14 cellular contexts compared by ENCODE assay signal in genomic region chr12:47504775-47505446, GRCh38.
DNase-seq lines count a peak whose midpoint lies in the region; ATAC-seq and TF ChIP-seq lines count a peak whose summit lies in the region.
"Had no signal": no experiment of that assay in that cellular context is flagged by ENCODE, and none has a peak within 500 bp of the region (broad histone marks: within the 10 kb centered on the region; RNA-seq: fewer than 3 reads in every experiment).

No MANE protein-coding gene starts in this region.

- no peaks in the 10 kb centered on the region for H3K36me3 ChIP-seq in ACC112 (ENCODE audit: insufficient read depth, low read length)
- H3K36me3 ChIP-seq in ascending aorta, result no peaks in the 10 kb centered on the region
- no peaks in the 10 kb centered on the region for H3K36me3 ChIP-seq in MM.1S (replicated peaks; ENCODE audit: insufficient read depth, low read length)
- H3K36me3 ChIP-seq: colonic mucosa, gastroesophageal sphincter had no signal

- H3K9me3 Mint-ChIP-seq in HFFc6, result peaks cover 6% of the 10 kb centered on the region
- H3K9me3 Mint-ChIP-seq: neural crest cell had no signal

- H3K4me2 ChIP-seq in MM.1S (ENCODE audit: low read depth, low read length), result no peak overlapping the region

- no peak for ATAC-seq in HG02610 (IDR thresholded peaks at IDR 0.05; ENCODE audit: unreplicated experiment)
- ATAC-seq: gastroesophageal sphincter, Right ventricle myocardium inferior had no signal

- peaks cover 76% of the 10 kb centered on the region for H3K4me1 Mint-ChIP-seq in HFFc6 (ENCODE audit: low read depth)

- H3K79me2 ChIP-seq in ACC112 (ENCODE audit: control insufficient read depth, insufficient read depth, low read length, unreplicated experiment) (no peaks in the 10 kb centered on the region), MM.1S (ENCODE audit: low read length) (no peaks in the 10 kb centered on the region)

- H3K9ac ChIP-seq in MM.1S (ENCODE audit: low read length), result no peak overlapping the region

- TF ChIP-seq CTCF in HFFc6 (IDR thresholded peaks at IDR 0.05), result no peak
- TF ChIP-seq CTCF in ascending aorta (IDR thresholded peaks at IDR 0.05), result no peak
- no peak for TF ChIP-seq CTCF in MM.1S (IDR thresholded peaks at IDR 0.05; ENCODE audit: low read length)

- peak overlapping the region; percentile 61 for H2AFZ ChIP-seq in ACC112 (ENCODE audit: low read length, unreplicated experiment)
- no peak overlapping the region for H2AFZ ChIP-seq in MM.1S (ENCODE audit: low read length)

- peak; percentile 78 for DNase-seq in HFFc6
- DNase-seq in ascending aorta (ENCODE audit: low spot score in 2 of 2), result no peak
- DNase-seq in iris pigment epithelial cell (ENCODE audit: low read depth), result peak; percentile 81
- DNase-seq in epidermal melanocyte (ENCODE audit: insufficient read length, low spot score), result no peak
- no peak for DNase-seq in MM.1S
- no peak for DNase-seq in NCI-H510A treated with DMSO at 0.1 percent for 48 hours (lab: John Stamatoyannopoulos, UW)
- DNase-seq: colonic mucosa, NCI-H1105 had no signal

- peak overlapping the region; percentile 14; the same call in 1 of the 2 replicates for H3K4me3 ChIP-seq in ACC112 (ENCODE audit: low read depth, low read length)
- H3K4me3 ChIP-seq in ascending aorta, result peak overlapping the region in 1 of 2 donors; percentile 36
- H3K4me3 ChIP-seq in MM.1S (ENCODE audit: low read length), result no peak overlapping the region
- H3K4me3 ChIP-seq: colonic mucosa, gastroesophageal sphincter had no signal

- H3F3A ChIP-seq in MM.1S (ENCODE audit: insufficient read depth, low read length), result no peaks in the 10 kb centered on the region

- H3K4me3 Mint-ChIP-seq in HFFc6, result peak overlapping the region; percentile 36
- H3K4me3 Mint-ChIP-seq: neural crest cell had no signal

- H3K27me3 Mint-ChIP-seq in HFFc6 (ENCODE audit: insufficient read depth), result no peaks in the 10 kb centered on the region

- H3K4me1 ChIP-seq in ACC112 (ENCODE audit: control insufficient read depth, insufficient read depth, low read length, unreplicated experiment) (peaks cover 8% of the 10 kb centered on the region), ascending aorta (peaks cover 0 to 12% of the 10 kb centered on the region in 2 donors), MM.1S (ENCODE audit: low read length) (no peaks in the 10 kb centered on the region)
- H3K4me1 ChIP-seq: colonic mucosa had no signal

- intact Hi-C loops in ascending aorta (cut with DNase I), result loop anchor here (10.0 kb wide), 2 partner anchors 110 to 470 kb away; no protein-coding TSS in a partner anchor

- no peaks in the 10 kb centered on the region for H4K20me1 ChIP-seq in MM.1S (ENCODE audit: insufficient read depth, low read length)

- H3K36me3 Mint-ChIP-seq in HFFc6 (ENCODE audit: low read depth), result peaks cover 38% of the 10 kb centered on the region

- H3K27ac Mint-ChIP-seq in HFFc6, result peak overlapping the region; percentile 96

- H3K27ac ChIP-seq in ACC112 (ENCODE audit: low read depth, low read length) (no peak overlapping the region; the same call in 1 of the 2 replicates), ascending aorta (peak overlapping the region; percentile 76 to 82), MM.1S (ENCODE audit: low read length) (no peak overlapping the region)
- H3K27ac ChIP-seq: C4-2B, colonic mucosa, gastroesophageal sphincter had no signal

- no peaks in the 10 kb centered on the region for H3K9me3 ChIP-seq in ascending aorta
- H3K9me3 ChIP-seq in MM.1S (replicated peaks; ENCODE audit: insufficient read depth, low read length), result no peaks in the 10 kb centered on the region
- H3K9me3 ChIP-seq: colonic mucosa had no signal

- H3K27me3 ChIP-seq in ACC112 (ENCODE audit: insufficient read depth, low read length), result 0 out of 2 replicates have a peak, but pooled peaks cover 3% of the 10 kb centered on the region
- no peaks in the 10 kb centered on the region for H3K27me3 ChIP-seq in ascending aorta
- H3K27me3 ChIP-seq in MM.1S (replicated peaks; ENCODE audit: insufficient read depth, low read length), result no peaks in the 10 kb centered on the region
- H3K27me3 ChIP-seq: colonic mucosa, gastroesophageal sphincter had no signal

- no peaks in the 10 kb centered on the region for H3K9me2 ChIP-seq in MM.1S (replicated peaks; ENCODE audit: insufficient read depth, low read length)

Comparison
In these comparisons a context has a peak if more than half of its experiments do, and no peak if none do; other contexts are left out.
1. H3K27ac ChIP-seq: peak in ascending aorta (2 of 2); none in ACC112 (single experiment) and MM.1S (single experiment).
2. DNase-seq: peak in HFFc6 (single experiment) and iris pigment epithelial cell (single experiment); none in ascending aorta (0 of 2), epidermal melanocyte (single experiment), MM.1S (single experiment) and NCI-H510A treated with DMSO at 0.1 percent for 48 hours (single experiment).